Comparison of ENCODE assay signal across 8 cellular contexts in the genomic region with DNA sequence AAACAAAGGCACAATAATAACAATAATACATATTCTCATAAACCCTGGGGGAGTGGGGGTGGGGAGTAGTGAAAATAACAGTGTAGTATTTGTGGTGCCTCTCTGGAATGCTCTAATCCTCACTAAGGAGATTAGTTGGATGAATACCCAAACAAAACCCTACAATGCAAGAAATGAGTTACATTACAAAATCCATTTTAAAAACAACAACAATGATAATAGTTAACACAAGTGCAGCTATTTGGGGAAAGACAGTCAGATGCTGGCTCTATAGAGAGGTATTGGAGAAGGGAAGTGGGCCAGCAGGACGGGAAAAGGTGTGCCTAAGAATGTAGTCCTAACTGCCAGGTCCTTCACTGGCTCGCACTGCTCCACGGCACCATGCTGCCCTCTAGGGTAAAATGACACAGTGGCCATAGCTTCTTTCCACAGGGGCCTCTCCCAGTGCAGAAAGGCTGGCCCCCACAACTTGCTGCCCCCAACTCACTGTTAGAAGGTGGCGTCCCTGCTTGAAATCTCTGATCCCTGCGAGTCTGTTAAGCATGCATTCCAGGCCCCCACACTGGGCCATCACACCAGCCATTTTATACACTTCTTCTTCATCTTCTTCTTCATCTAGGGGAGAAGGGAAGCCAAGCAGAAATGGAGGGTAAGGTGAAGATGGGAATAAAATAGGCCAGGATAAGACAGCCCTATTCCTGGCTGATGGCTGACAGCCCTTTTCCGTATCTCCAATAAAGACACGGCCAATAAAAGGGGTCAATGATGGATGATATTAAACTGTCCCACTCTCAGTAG.
DNase-seq lines count a peak whose midpoint lies in the region; ATAC-seq and TF ChIP-seq lines count a peak whose summit lies in the region.

No MANE protein-coding gene starts in this region.

- intact Hi-C loops in Right ventricle myocardium inferior (cut with DNase I): loop anchor here (5.0 kb wide), 1 partner anchor 189 kb away; no protein-coding TSS in a partner anchor
- intact Hi-C loops in cardiac septum (cut with DNase I): loop anchor here (5.0 kb wide), 2 partner anchors 189 to 214 kb away; no protein-coding TSS in a partner anchor
- intact Hi-C loops in adrenal gland (cut with DNase I): loop anchor here in 1 of 2 donors (10.0 kb wide), 1 partner anchor 181 kb away; no protein-coding TSS in a partner anchor
- intact Hi-C loops in transverse colon (cut with DNase I; ENCODE audit: low total_unique reads): loop anchor here (10.0 kb wide), 1 partner anchor 211 kb away; no protein-coding TSS in a partner anchor

- H3K9me3 ChIP-seq in adrenal gland (replicated peaks in 1 of 3): no peaks in the 10 kb centered on the region
- H3K9me3 ChIP-seq in transverse colon: no peaks in the 10 kb centered on the region

- ATAC-seq in Right ventricle myocardium inferior: peak; percentile 68

- WGBS in adrenal gland, 4 donors: 63 to 72% (median 68%) methylated on average over 7 of the region's 7 CpGs
- WGBS in transverse colon (ENCODE audit: low coverage in 1 of 2), 2 donors: 63 to 66% methylated on average over 6 to 7 of the region's 7 CpGs

- no peaks in the 10 kb centered on the region for H3K27me3 ChIP-seq in adrenal gland
- H3K27me3 ChIP-seq in transverse colon: no peaks in the 10 kb centered on the region

- no peak for DNase-seq in Right ventricle myocardium inferior (ENCODE audit: missing footprints)
- no peak for DNase-seq in cardiac septum (ENCODE audit: low spot score)
- peak in 5 of 7 donors; percentile 32 to 48 (median 36) for DNase-seq in adrenal gland
- DNase-seq in iPS-NIHi7 (ENCODE audit: extremely low spot score): peak; percentile 64
- peak; percentile 58 for DNase-seq in transverse colon
- no peak for DNase-seq in stimulated activated CD8-positive, alpha-beta memory T cell treated with anti-CD3 and anti-CD28 coated beads, Interleukin-4, amount 100 ng/mL, for 48 hours
- no peak for DNase-seq in stimulated activated CD4-positive, alpha-beta T cell treated with anti-CD3 and anti-CD28 coated beads, Interleukin-2, amount 100 ng/mL, for 24 hours
- no peak for DNase-seq in activated T-cell treated with anti-CD3 and anti-CD28 coated beads, Interleukin-2, amount 50 U/mL, for 1 hour

- no peak for TF ChIP-seq POLR2A in adrenal gland (IDR thresholded peaks at IDR 0.05)
- no peak for TF ChIP-seq POLR2A in transverse colon (IDR thresholded peaks at IDR 0.05)

- H3K4me3 ChIP-seq in adrenal gland: no peak overlapping the region
- no peak overlapping the region for H3K4me3 ChIP-seq in transverse colon

- TF ChIP-seq EP300 in transverse colon (IDR thresholded peaks at IDR 0.05; ENCODE audit: low read depth): no peak

- H3K27ac ChIP-seq in adrenal gland (no peak overlapping the region), transverse colon (no peak overlapping the region)

- no peaks in the 10 kb centered on the region for H3K4me1 ChIP-seq in adrenal gland (replicated peaks in 1 of 2)
- peaks cover 0 to 12% (median 9%) of the 10 kb centered on the region in 4 donors for H3K4me1 ChIP-seq in transverse colon

- in situ Hi-C loops in transverse colon (cut with MboI; ENCODE audit: low pct_ligation_motif_present in 1 of 4, low pct_unique_long_range_greater_than_20kb in 1 of 4, low sequenced_read_pairs in 3 of 4): loop anchor here in 3 of 4 donors (10.0 kb wide), 1 partner anchor 191 kb away; a partner anchor contains a TSS

- peaks cover 0 to 99% of the 10 kb centered on the region in 2 donors for H3K36me3 ChIP-seq in adrenal gland (replicated peaks in 1 of 2)
- peaks cover 0 to 95% (median 53%) of the 10 kb centered on the region in 4 donors for H3K36me3 ChIP-seq in transverse colon

- TF ChIP-seq CTCF in adrenal gland (IDR thresholded peaks at IDR 0.05) (peak in 4 of 6 experiments; percentile 32 to 51 (median 47)), transverse colon (IDR thresholded peaks at IDR 0.05) (peak; percentile 39 to 65 (median 51))

Comparison
In these comparisons a context has a peak if more than half of its experiments do, and no peak if none do; other contexts are left out.
1. DNase-seq: peak in adrenal gland (5 of 7), iPS-NIHi7 (single experiment) and transverse colon (single experiment); none in Right ventricle myocardium inferior (single experiment), cardiac septum (single experiment), stimulated activated CD8-positive, alpha-beta memory T cell treated with anti-CD3 and anti-CD28 coated beads, Interleukin-4, amount 100 ng/mL, for 48 hours (single experiment), stimulated activated CD4-positive, alpha-beta T cell treated with anti-CD3 and anti-CD28 coated beads, Interleukin-2, amount 100 ng/mL, for 24 hours (0 of 2) and activated T-cell treated with anti-CD3 and anti-CD28 coated beads, Interleukin-2, amount 50 U/mL, for 1 hour (single experiment).